Comparison of ENCODE assay signal across 8 cellular contexts in genomic region chr12:1692221-1692620, GRCh38. TPM values are rescaled to one million over a fixed set of nuclear protein-coding genes. Genes with fewer than 3 reads are reported as not detected.
DNase-seq lines count a peak whose midpoint lies in the region; ATAC-seq and TF ChIP-seq lines count a peak whose summit lies in the region.

No MANE protein-coding gene starts in this region.

- no peak for ATAC-seq in psoas muscle
- ATAC-seq in GM21423 (IDR thresholded peaks at IDR 0.05; ENCODE audit: unreplicated experiment) = no peak
- no peak for ATAC-seq in GM21515 (IDR thresholded peaks at IDR 0.05; ENCODE audit: unreplicated experiment)

- CTCF ChIA-PET in OCI-LY7 (lab: Charles Lee; ENCODE audit: unreplicated experiment) = no interaction called here

- H3K4me2 ChIP-seq in OCI-LY7 (ENCODE audit: low read length) = peak overlapping the region; percentile 94

- intact Hi-C loops in OCI-LY7 (cut with micrococcal nuclease; ENCODE audit: unreplicated experiment) (loop anchor here (5.0 kb wide), 1 partner anchor 50 kb away; no protein-coding TSS in a partner anchor), psoas muscle (cut with DNase I) (loop anchor here in 1 of 2 donors (5.0 kb wide), 2 partner anchors 50 to 100 kb away; no protein-coding TSS in a partner anchor)

- BruUV-seq in OCI-LY7 (replicated peaks; lab: Mats Ljungman, UMichigan) = TSS peak; percentile 78

- H3K4me3 ChIP-seq in GM12864 (ENCODE audit: low read depth, low read length) = peak overlapping the region; percentile 68
- peak overlapping the region; percentile 93 for H3K4me3 ChIP-seq in OCI-LY7 (ENCODE audit: low read depth, low read length, poor library complexity, severe bottlenecking)
- peak overlapping the region; percentile 93 for H3K4me3 ChIP-seq in epithelial cell of esophagus (ENCODE audit: low read length)
- peak overlapping the region; percentile 99 for H3K4me3 ChIP-seq in psoas muscle

- 21 to 28% (median 25%) methylated on average over 4 of the region's 4 CpGs for WGBS in psoas muscle, 3 donors

- peaks cover 21% of the 10 kb centered on the region; the same call in 1 of the 2 replicates for H4K20me1 ChIP-seq in OCI-LY7 (ENCODE audit: insufficient read depth, low read length)

- H3K9me3 ChIP-seq in OCI-LY7 (ENCODE audit: low read length) (no peaks in the 10 kb centered on the region), psoas muscle (no peaks in the 10 kb centered on the region)

- no peaks in the 10 kb centered on the region for H3K27me3 ChIP-seq in psoas muscle (ENCODE audit: insufficient read depth in 3 of 3, low read length in 2 of 3)

- DNase-seq in GM12864 (ENCODE audit: low read depth) (no peak), OCI-LY7 (ENCODE audit: low spot score) (no peak), epithelial cell of esophagus (ENCODE audit: low read depth) (no peak), psoas muscle (no peak), NCI-H1436 treated with DMSO at 0.1 percent for 48 hours (lab: John Stamatoyannopoulos, UW) (no peak), UCSD-AML1 (lab: John Stamatoyannopoulos, UW; ENCODE audit: unreplicated experiment) (no peak)

- no peak overlapping the region for H2AFZ ChIP-seq in OCI-LY7 (ENCODE audit: low read length)

- H3K4me1 ChIP-seq in OCI-LY7 (ENCODE audit: insufficient read depth, low read length, poor library complexity, severe bottlenecking) (peaks cover 38% of the 10 kb centered on the region), psoas muscle (peaks cover 41% of the 10 kb centered on the region)

- POLR2A ChIA-PET in OCI-LY7 (lab: Charles Lee) = interaction anchor here (0.7 to 1.5 kb wide), 4 partner anchors 15 to 97 kb away, joined by 3 to 5 read pairs (median 3); no protein-coding TSS in a partner anchor

- no peaks in the 10 kb centered on the region for H3K9me2 ChIP-seq in OCI-LY7 (ENCODE audit: insufficient read depth, low read length)

- no peak for TF ChIP-seq CTCF in GM12864 (IDR thresholded peaks at IDR 0.05; ENCODE audit: low read depth, low read length, missing control alignments)
- TF ChIP-seq CTCF in OCI-LY7 (conservative IDR thresholded peaks at IDR 0.05; ENCODE audit: low read length) = no peak
- TF ChIP-seq CTCF in epithelial cell of esophagus (IDR thresholded peaks at IDR 0.05; ENCODE audit: insufficient read depth, low read depth, low read length, missing control alignments) = no peak
- no peak for TF ChIP-seq CTCF in psoas muscle (IDR thresholded peaks at IDR 0.05)

- peaks cover 65% of the 10 kb centered on the region for H3K79me2 ChIP-seq in OCI-LY7 (ENCODE audit: insufficient read depth, low read depth, low read length)

- peaks cover 29% of the 10 kb centered on the region for H3K36me3 ChIP-seq in OCI-LY7 (ENCODE audit: insufficient read depth, low read length)
- H3K36me3 ChIP-seq in psoas muscle (ENCODE audit: insufficient read depth in 1 of 2, low read depth in 1 of 2) = no peaks in the 10 kb centered on the region

- H3K27ac ChIP-seq in OCI-LY7 (ENCODE audit: low read depth, low read length, poor library complexity, severe bottlenecking) (no peak overlapping the region), psoas muscle (peak overlapping the region; percentile 97)

RNA-seq across cellular contexts. Expression of gene ADIPOR2, which starts 1.4 kb away (rescaled TPM):
- total RNA-seq in OCI-LY7 (2014; rRNA removed; shearing (Covaris generic)) = 22.0 and 24.7 TPM in 2 replicates
- total RNA-seq in OCI-LY7 (2022) (51.1 and 52.8 TPM in 2 replicates), psoas muscle (10 to 100 TPM; 36.7 to 49.4 (median 43.2) TPM)
- 10 to 100 TPM; 28.6 to 52.1 (median 44.2) TPM for polyA plus RNA-seq in psoas muscle
